In genomic region chr20:19288061-19288460, GRCh38 we compare ENCODE assay signal across 22 cellular contexts.
"Had no signal": no experiment of that assay in that cellular context is flagged by ENCODE, and none has a peak within 500 bp of the region (broad histone marks: within the 10 kb centered on the region; RNA-seq: fewer than 3 reads in every experiment).

No MANE protein-coding gene starts in this region.

- H3K27ac ChIP-seq: heart right ventricle, right atrium auricular region, suprapubic skin, upper lobe of left lung had no signal

- H3K4me3 Mint-ChIP-seq: activated CD4-positive, alpha-beta memory T cell treated with anti-CD3 and anti-CD28 coated beads, Interleukin-2, amount 10 ng/mL, durations not matched to agents 7 days and 5 days; activated naive CD4-positive, alpha-beta T cell treated with anti-CD3 and anti-CD28 coated beads, Interleukin-2, amount 10 ng/mL, durations not matched to agents 7 days and 5 days; activated T-cell treated with anti-CD3 and anti-CD28 coated beads, Interleukin-2, amount 50 U/mL, for 24 hours; brain; central memory CD8-positive, alpha-beta T cell; naive thymus-derived CD8-positive, alpha-beta T cell; stimulated activated naive CD8-positive, alpha-beta T cell treated with anti-CD3 and anti-CD28 coated beads, Interleukin-15, Interleukin-2, amounts not matched to agents 100 ng/mL and 50 ng/mL, for 24 hours; WTC11 had no signal

- DNase-seq: activated CD4-positive, alpha-beta memory T cell treated with anti-CD3 and anti-CD28 coated beads, Interleukin-2, amount 10 ng/mL, durations not matched to agents 7 days and 5 days; activated CD4-positive, alpha-beta T cell treated with anti-CD3 and anti-CD28 coated beads for 4 hours; activated naive CD4-positive, alpha-beta T cell treated with anti-CD3 and anti-CD28 coated beads, Interleukin-2, amount 10 ng/mL, durations not matched to agents 7 days and 5 days; activated T-cell treated with anti-CD3 and anti-CD28 coated beads, Interleukin-2, amount 50 U/mL, for 24 hours; amygdala; effector CD8-positive, alpha-beta T cell; heart right ventricle; left colon; mucosa of descending colon; naive thymus-derived CD8-positive, alpha-beta T cell; nucleus accumbens; posterior cingulate gyrus; small intestine; T-helper 2 cell; upper lobe of left lung had no signal

- H3K36me3 ChIP-seq: heart right ventricle, right atrium auricular region, suprapubic skin, upper lobe of left lung had no signal

- H3K9me3 ChIP-seq: heart right ventricle, mucosa of descending colon, right atrium auricular region, suprapubic skin, upper lobe of left lung had no signal

- H3K27me3 Mint-ChIP-seq: activated CD4-positive, alpha-beta memory T cell treated with anti-CD3 and anti-CD28 coated beads, Interleukin-2, amount 10 ng/mL, durations not matched to agents 7 days and 5 days; activated naive CD4-positive, alpha-beta T cell treated with anti-CD3 and anti-CD28 coated beads, Interleukin-2, amount 10 ng/mL, durations not matched to agents 7 days and 5 days; activated T-cell treated with anti-CD3 and anti-CD28 coated beads, Interleukin-2, amount 50 U/mL, for 24 hours; central memory CD8-positive, alpha-beta T cell; naive thymus-derived CD8-positive, alpha-beta T cell; stimulated activated naive CD8-positive, alpha-beta T cell treated with anti-CD3 and anti-CD28 coated beads, Interleukin-15, Interleukin-2, amounts not matched to agents 100 ng/mL and 50 ng/mL, for 24 hours had no signal

- H3K36me3 Mint-ChIP-seq: activated naive CD4-positive, alpha-beta T cell treated with anti-CD3 and anti-CD28 coated beads, Interleukin-2, amount 10 ng/mL, durations not matched to agents 7 days and 5 days; brain; naive thymus-derived CD8-positive, alpha-beta T cell; WTC11 had no signal

- H3K27ac Mint-ChIP-seq: activated CD4-positive, alpha-beta memory T cell treated with anti-CD3 and anti-CD28 coated beads, Interleukin-2, amount 10 ng/mL, durations not matched to agents 7 days and 5 days; activated naive CD4-positive, alpha-beta T cell treated with anti-CD3 and anti-CD28 coated beads, Interleukin-2, amount 10 ng/mL, durations not matched to agents 7 days and 5 days; activated T-cell treated with anti-CD3 and anti-CD28 coated beads, Interleukin-2, amount 50 U/mL, for 24 hours; naive thymus-derived CD8-positive, alpha-beta T cell; stimulated activated naive CD8-positive, alpha-beta T cell treated with anti-CD3 and anti-CD28 coated beads, Interleukin-15, Interleukin-2, amounts not matched to agents 100 ng/mL and 50 ng/mL, for 24 hours; WTC11 had no signal

- H3K4me1 ChIP-seq: right atrium auricular region, upper lobe of left lung had no signal

- H3K27me3 ChIP-seq: heart right ventricle, right atrium auricular region, suprapubic skin, upper lobe of left lung had no signal

- H3K4me1 Mint-ChIP-seq: activated CD4-positive, alpha-beta memory T cell treated with anti-CD3 and anti-CD28 coated beads, Interleukin-2, amount 10 ng/mL, durations not matched to agents 7 days and 5 days; activated naive CD4-positive, alpha-beta T cell treated with anti-CD3 and anti-CD28 coated beads, Interleukin-2, amount 10 ng/mL, durations not matched to agents 7 days and 5 days; central memory CD8-positive, alpha-beta T cell; naive thymus-derived CD8-positive, alpha-beta T cell had no signal

- ATAC-seq: heart right ventricle; left colon; mucosa of descending colon; naive thymus-derived CD8-positive, alpha-beta T cell; WTC11 had no signal

- H3K9me3 Mint-ChIP-seq: activated CD4-positive, alpha-beta memory T cell treated with anti-CD3 and anti-CD28 coated beads, Interleukin-2, amount 10 ng/mL, durations not matched to agents 7 days and 5 days; activated naive CD4-positive, alpha-beta T cell treated with anti-CD3 and anti-CD28 coated beads, Interleukin-2, amount 10 ng/mL, durations not matched to agents 7 days and 5 days; activated T-cell treated with anti-CD3 and anti-CD28 coated beads, Interleukin-2, amount 50 U/mL, for 24 hours; brain; central memory CD8-positive, alpha-beta T cell; naive thymus-derived CD8-positive, alpha-beta T cell; stimulated activated naive CD8-positive, alpha-beta T cell treated with anti-CD3 and anti-CD28 coated beads, Interleukin-15, Interleukin-2, amounts not matched to agents 100 ng/mL and 50 ng/mL, for 24 hours; WTC11 had no signal

- H3K4me3 ChIP-seq: heart right ventricle, lung, mucosa of descending colon, right atrium auricular region, suprapubic skin, upper lobe of left lung had no signal
